11 cellular contexts compared by ENCODE assay signal in the genomic region with DNA sequence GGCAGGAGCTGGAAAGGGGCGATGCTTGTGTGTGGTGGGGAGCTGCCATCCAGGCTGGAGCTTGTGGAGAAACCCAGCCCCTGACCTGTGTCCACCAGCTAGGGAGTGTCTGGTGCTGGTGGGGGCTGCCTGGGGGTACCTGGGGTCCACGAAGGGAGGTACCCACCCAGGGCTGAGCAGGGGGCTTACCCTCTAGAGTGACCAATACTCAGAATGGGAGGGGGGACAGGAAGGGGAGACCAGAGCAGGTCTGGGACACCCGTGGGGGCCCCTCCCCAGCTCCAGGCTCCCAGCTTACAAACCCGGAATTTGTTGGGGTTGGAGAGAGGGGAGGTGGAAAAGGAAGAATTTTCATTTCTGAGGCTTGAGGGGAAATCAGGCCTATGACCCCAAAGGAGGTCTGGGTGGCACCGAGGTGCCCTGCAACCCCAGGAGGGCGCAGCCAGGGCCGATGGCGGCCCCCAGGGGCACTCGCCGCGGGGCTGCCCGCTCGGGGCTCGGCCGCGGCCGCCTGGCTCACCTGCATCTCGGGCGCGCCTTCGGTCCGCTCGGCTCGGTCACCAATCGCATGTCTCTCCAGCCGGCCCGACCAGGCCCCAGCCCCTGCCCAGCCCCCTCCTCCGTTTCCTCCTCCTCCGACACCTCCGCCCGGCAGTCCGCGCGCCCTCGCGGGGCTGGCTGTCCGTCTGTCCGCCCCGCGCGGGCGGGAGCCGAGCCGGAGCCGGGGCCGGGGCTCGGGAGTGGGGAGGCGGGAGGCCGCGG. TPM values are rescaled to one million over a fixed set of nuclear protein-coding genes. Genes with fewer than 3 reads are reported as not detected.
DNase-seq lines count a peak whose midpoint lies in the region; ATAC-seq, FAIRE-seq and TF ChIP-seq lines count a peak whose summit lies in the region.
"Had no signal": no experiment of that assay in that cellular context is flagged by ENCODE, and none has a peak within 500 bp of the region (broad histone marks: within the 10 kb centered on the region; RNA-seq: fewer than 3 reads in every experiment).

No MANE protein-coding gene starts in this region.

- peak overlapping the region; percentile 47 to 57 for H3K4me3 Mint-ChIP-seq in activated T-cell treated with anti-CD3 and anti-CD28 coated beads, Interleukin-2, amount 50 U/mL, for 72 hours
- no peak overlapping the region for H3K4me3 Mint-ChIP-seq in activated T-cell treated with anti-CD3 and anti-CD28 coated beads, Interleukin-2, amount 50 U/mL, for 24 hours

- H4K91ac ChIP-seq in H1 (replicated peaks; ENCODE audit: insufficient read length, low read length): peak overlapping the region; percentile 87

- H3K27me3 Mint-ChIP-seq in activated T-cell treated with anti-CD3 and anti-CD28 coated beads, Interleukin-2, amount 50 U/mL, for 72 hours (ENCODE audit: low read depth): peaks cover 45% of the 10 kb centered on the region
- H3K27me3 Mint-ChIP-seq in activated T-cell treated with anti-CD3 and anti-CD28 coated beads, Interleukin-2, amount 50 U/mL, for 24 hours: peaks cover 68% of the 10 kb centered on the region

- DNase-seq in activated T-cell treated with anti-CD3 and anti-CD28 coated beads, Interleukin-2, amount 50 U/mL, for 72 hours: no peak
- no peak for DNase-seq in activated T-cell treated with anti-CD3 and anti-CD28 coated beads, Interleukin-2, amount 50 U/mL, for 24 hours
- DNase-seq in H1 (ENCODE audit: low read depth in 1 of 2, low spot score in 2 of 2) (peak in 1 of 2 experiments; percentile 77), uterus (no peak), AG08395 (ENCODE audit: low spot score) (no peak)
- no peak for DNase-seq in stimulated activated CD4-positive, alpha-beta T cell treated with anti-CD3 and anti-CD28 coated beads, Interleukin-4, amount 100 ng/mL, for 24 hours
- no peak for DNase-seq in central memory CD4-positive, alpha-beta T cell

- H3K4me2 ChIP-seq in H1 (ENCODE audit: insufficient read depth in 1 of 2, low read depth in 2 of 2, low read length in 2 of 2) (peak overlapping the region; percentile 82 to 84), neural cell (ENCODE audit: low read length) (peak overlapping the region; percentile 89)

- H2BK20ac ChIP-seq in H1 (ENCODE audit: low read length): 0 out of 2 replicates have a peak overlapping the region, but pooled peaks have one; percentile 72

- POLR2A ChIA-PET in H1 (lab: Charles Lee; ENCODE audit: partially characterized antibody): interaction anchor here (0.6 to 10.0 kb wide), 9 partner anchors 11 to 451 kb away, joined by 3 to 142 read pairs (median 4); no protein-coding TSS in a partner anchor

- H3K36me3 Mint-ChIP-seq in activated T-cell treated with anti-CD3 and anti-CD28 coated beads, Interleukin-2, amount 50 U/mL, for 72 hours (ENCODE audit: insufficient read depth in 2 of 2): no peaks in the 10 kb centered on the region
- H3K36me3 Mint-ChIP-seq in activated T-cell treated with anti-CD3 and anti-CD28 coated beads, Interleukin-2, amount 50 U/mL, for 24 hours (ENCODE audit: low read depth): no peaks in the 10 kb centered on the region

- peak overlapping the region; percentile 82; the same call in 1 of the 2 replicates for H2BK5ac ChIP-seq in H1 (ENCODE audit: low read depth, low read length)

- H4K5ac ChIP-seq in H1 (ENCODE audit: insufficient read length, low read depth, low read length): peak overlapping the region; percentile 57

- H2BK120ac ChIP-seq in H1 (replicated peaks; ENCODE audit: low read depth, low read length): peak overlapping the region; percentile 44

- H3K4me1 ChIP-seq in H1 (replicated peaks in 1 of 4; ENCODE audit: control insufficient read depth in 3 of 4, insufficient read depth in 4 of 4, low read length in 3 of 4) (peaks cover 30 to 52% (median 35%) of the 10 kb centered on the region in 4 experiments), uterus (peaks cover 0 to 11% of the 10 kb centered on the region in 2 donors)

- peaks cover 12% of the 10 kb centered on the region for H3K4me1 Mint-ChIP-seq in activated T-cell treated with anti-CD3 and anti-CD28 coated beads, Interleukin-2, amount 50 U/mL, for 72 hours (ENCODE audit: low read depth)
- H3K4me1 Mint-ChIP-seq in activated T-cell treated with anti-CD3 and anti-CD28 coated beads, Interleukin-2, amount 50 U/mL, for 24 hours (ENCODE audit: low read depth): peaks cover 10% of the 10 kb centered on the region

- peak overlapping the region; percentile 40; the same call in 1 of the 2 replicates for H2BK15ac ChIP-seq in H1 (ENCODE audit: low read length)

- H3K79me1 ChIP-seq in H1 (ENCODE audit: low read depth, low read length): peaks cover 5% of the 10 kb centered on the region; the same call in 1 of the 2 replicates

- no peak for FAIRE-seq in H1 (lab: Jason Lieb, UNC)

- no peak overlapping the region for H3K14ac ChIP-seq in H1 (ENCODE audit: insufficient read length)

- H3K9me3 ChIP-seq in H1 (ENCODE audit: insufficient read depth in 2 of 2, low read depth in 1 of 2, low read length in 1 of 2) (no peaks in the 10 kb centered on the region), neural cell (ENCODE audit: low read length) (no peaks in the 10 kb centered on the region), uterus (no peaks in the 10 kb centered on the region)

- no peaks in the 10 kb centered on the region for H3K9me3 Mint-ChIP-seq in activated T-cell treated with anti-CD3 and anti-CD28 coated beads, Interleukin-2, amount 50 U/mL, for 72 hours
- H3K9me3 Mint-ChIP-seq in activated T-cell treated with anti-CD3 and anti-CD28 coated beads, Interleukin-2, amount 50 U/mL, for 24 hours: no peaks in the 10 kb centered on the region

- 0% methylated on average over 12 of the region's 50 CpGs; no CpG with 5 or more reads in 1 of the 2 experiments for WGBS in H1 (ENCODE audit: extremely low coverage in 1 of 2, insufficient coverage in 1 of 2, insufficient read length in 1 of 2, insufficient replicate concordance in 2 of 2, low coverage in 1 of 2, low lambda C conversion rate in 2 of 2, missing lambda C conversion rate in 1 of 2), 2 experiments

- H3K18ac ChIP-seq in H1 (ENCODE audit: extremely low read depth, low read length): peak overlapping the region; percentile 94

- H3F3A ChIP-seq in neural cell (ENCODE audit: insufficient read depth, low read length, poor library complexity, severe bottlenecking): no peaks in the 10 kb centered on the region

- no peak for ATAC-seq in activated T-cell treated with anti-CD3 and anti-CD28 coated beads, Interleukin-2, amount 50 U/mL, for 72 hours (replicated peaks in 1 of 2)

- H3K4me3 ChIP-seq in H1 (ENCODE audit: extremely low read depth in 1 of 4, insufficient read depth in 2 of 4, low read depth in 3 of 4, low read length in 4 of 4): peak overlapping the region; percentile 66 to 84 (median 81)
- peak overlapping the region; percentile 78 for H3K4me3 ChIP-seq in neural cell (ENCODE audit: low read length)
- peak overlapping the region; percentile 20 to 43 for H3K4me3 ChIP-seq in uterus

- H3K36me3 ChIP-seq in H1 (ENCODE audit: control insufficient read depth in 2 of 4, insufficient read depth in 4 of 4, low read length in 3 of 4) (no peaks in the 10 kb centered on the region; a peak in 1 of 8 replicates), neural cell (ENCODE audit: insufficient read depth, low read length) (no peaks in the 10 kb centered on the region), uterus (no peaks in the 10 kb centered on the region)

- no peak overlapping the region; the same call in 1 of the 2 replicates for H2AK5ac ChIP-seq in H1 (ENCODE audit: low read depth, low read length)

- H3K27ac ChIP-seq in H1 (ENCODE audit: low read depth, low read length) (0 out of 2 replicates have a peak overlapping the region, but pooled peaks have one; percentile 1), neural cell (ENCODE audit: low read length) (peak overlapping the region; percentile 82), uterus (peak overlapping the region in 1 of 2 donors; percentile 8)
- H3K27ac ChIP-seq: C4-2B, epithelial cell of prostate had no signal

- H4K8ac ChIP-seq in H1 (ENCODE audit: extremely low read depth, insufficient read depth, low read length): peak overlapping the region; percentile 39

- H2AFZ ChIP-seq in H1 (ENCODE audit: low read length): no peak overlapping the region
- peak overlapping the region; percentile 40 for H2AFZ ChIP-seq in neural cell (ENCODE audit: low read depth, low read length)

- 0 out of 2 replicates have a peak overlapping the region, but pooled peaks have one; percentile 45 for H2BK12ac ChIP-seq in H1 (ENCODE audit: low read depth, low read length)

- H3K23me2 ChIP-seq in H1 (ENCODE audit: low read depth, low read length): peaks cover 16% of the 10 kb centered on the region

- intact Hi-C loops in uterus (cut with DNase I; ENCODE audit: low total_unique reads): no loop called here

- no peaks in the 10 kb centered on the region; a peak in 1 of 7 replicates for H3K27me3 ChIP-seq in H1 (replicated peaks in 1 of 4; ENCODE audit: control insufficient read depth in 3 of 4, extremely low read depth in 1 of 4, insufficient read depth in 3 of 4, low read length in 3 of 4)
- no peaks in the 10 kb centered on the region for H3K27me3 ChIP-seq in neural cell (ENCODE audit: insufficient read depth, low read depth, low read length)
- H3K27me3 ChIP-seq in uterus: peaks cover 14 to 18% of the 10 kb centered on the region in 2 donors

- H3K79me2 ChIP-seq in H1 (ENCODE audit: control insufficient read depth in 1 of 2, insufficient read depth in 2 of 2, low read length in 2 of 2): peaks cover 12 to 49% of the 10 kb centered on the region in 2 experiments
- peaks cover 44% of the 10 kb centered on the region for H3K79me2 ChIP-seq in neural cell (replicated peaks; ENCODE audit: insufficient read depth, low read length)

- TF ChIP-seq CTCF in H1 (IDR thresholded peaks at IDR 0.05; ENCODE audit: control extremely low read depth in 1 of 3, insufficient read depth in 1 of 3, low read depth in 1 of 3, low read length in 3 of 3) (no peak), neural cell (IDR thresholded peaks at IDR 0.05; ENCODE audit: poor library complexity, severe bottlenecking) (no peak), uterus (IDR thresholded peaks at IDR 0.05) (no peak)

- H3K23ac ChIP-seq in H1 (ENCODE audit: insufficient read length): no peak overlapping the region

- H3K9me2 ChIP-seq in neural cell (ENCODE audit: insufficient read depth, low read length): no peaks in the 10 kb centered on the region

- CTCF ChIA-PET in H1 (lab: Charles Lee; ENCODE audit: partially characterized antibody): interaction anchor here (0.7 to 10.4 kb wide), 22 partner anchors 9 to 523 kb away, joined by 3 to 161 read pairs (median 4); no protein-coding TSS in a partner anchor

- no peak for TF ChIP-seq RAD21 in H1 (IDR thresholded peaks at IDR 0.05 in 1 of 2, conservative IDR thresholded peaks at IDR 0.05 in 1 of 2; ENCODE audit: low read depth in 2 of 2, low read length in 2 of 2)
- TF ChIP-seq RAD21 in neural cell (conservative IDR thresholded peaks at IDR 0.05): no peak

- no peak overlapping the region for H3K27ac Mint-ChIP-seq in activated T-cell treated with anti-CD3 and anti-CD28 coated beads, Interleukin-2, amount 50 U/mL, for 72 hours
- no peak overlapping the region for H3K27ac Mint-ChIP-seq in activated T-cell treated with anti-CD3 and anti-CD28 coated beads, Interleukin-2, amount 50 U/mL, for 24 hours

- peak overlapping the region; percentile 85 for H3K4ac ChIP-seq in H1 (replicated peaks; ENCODE audit: insufficient read length, low read depth, low read length)

- peak overlapping the region; percentile 56 to 69 (median 63); a peak in 6 of 7 replicates for H3K9ac ChIP-seq in H1 (replicated peaks in 1 of 4; ENCODE audit: extremely low read depth in 1 of 4, low read depth in 3 of 4, low read length in 3 of 4)
- peak overlapping the region; percentile 97 for H3K9ac ChIP-seq in neural cell (ENCODE audit: low read length)

- H3K56ac ChIP-seq in H1 (replicated peaks; ENCODE audit: insufficient read length, low read depth, low read length): peak overlapping the region; percentile 48

- H4K20me1 ChIP-seq in H1 (replicated peaks in 1 of 2; ENCODE audit: control insufficient read depth in 1 of 2, insufficient read depth in 2 of 2, low read length in 2 of 2) (peaks cover 3% of the 10 kb centered on the region in 2 experiments), neural cell (ENCODE audit: insufficient read depth) (no peaks in the 10 kb centered on the region)

- no peak for TF ChIP-seq EP300 in H1 (IDR thresholded peaks at IDR 0.05; ENCODE audit: borderline replicate concordance in 1 of 2, low read depth in 2 of 2, low read length in 2 of 2)
- TF ChIP-seq EP300 in neural cell (conservative IDR thresholded peaks at IDR 0.05; ENCODE audit: poor library complexity, severe bottlenecking): no peak

- TF ChIP-seq POLR2A in H1 (IDR thresholded peaks at IDR 0.05; ENCODE audit: control extremely low read depth in 1 of 2, low read depth in 2 of 2, low read length in 2 of 2) (no peak; a peak in 1 of 3 replicates), uterus (IDR thresholded peaks at IDR 0.05) (no peak)

RNA-seq across cellular contexts. Expression of gene LINGO1, which starts 0.7 kb away (rescaled TPM):
- under 1 TPM in 1 of 2 donors, not detected in 1; 0.17 TPM for total RNA-seq in activated T-cell treated with anti-CD3 and anti-CD28 coated beads, Interleukin-2, amount 50 U/mL, for 72 hours
- 56.4 and 57.1 TPM in 2 replicates for total RNA-seq in H1 (2021; fragmentation: NEBNext Ultra II Directional; extraction: Animal tissue kit (Norgen Biotek cat#: 25700))
- polyA plus RNA-seq in H1 (2011; rRNA removed) (114 and 166 TPM in 2 replicates), neural cell (34.4 and 35.3 TPM in 2 replicates)
- polyA plus RNA-seq in H1 (2011; cell fraction: cytosol; rRNA removed): 51.3 TPM
- polyA plus RNA-seq in H1 (2011; cell fraction: nucleus; rRNA removed): 94.7 TPM
- 31.6 to 91.8 TPM (median 75.5 TPM) in 4 replicates for polyA plus RNA-seq in H1 (2012, experiment 1 of 2)
- 55.3 TPM for polyA plus RNA-seq in H1 (2012, experiment 2 of 2)
- polyA plus RNA-seq in H1 (2013, experiment 1 of 2): 73.3 TPM
- polyA plus RNA-seq in H1 (2013, experiment 2 of 2): 75.1 TPM
- 33.5 and 61.7 TPM in 2 replicates for polyA minus RNA-seq in H1 (2011; rRNA and poly(A)+ RNA removed)
- 36.0 TPM for polyA minus RNA-seq in H1 (2011; cell fraction: cytosol; rRNA and poly(A)+ RNA removed)
- polyA minus RNA-seq in H1 (2011; cell fraction: nucleus; rRNA and poly(A)+ RNA removed): 39.2 TPM
- 70.2 and 72.8 TPM in 2 replicates for polyA minus RNA-seq in neural cell
- total RNA-seq in uterus: 1 to 10 TPM in 2 of 4 donors, under 1 TPM in 1, not detected in 1; 0.26 to 9.6 (median 8.4) TPM
- total RNA-seq: myocyte had no signal
